In the genomic region with DNA sequence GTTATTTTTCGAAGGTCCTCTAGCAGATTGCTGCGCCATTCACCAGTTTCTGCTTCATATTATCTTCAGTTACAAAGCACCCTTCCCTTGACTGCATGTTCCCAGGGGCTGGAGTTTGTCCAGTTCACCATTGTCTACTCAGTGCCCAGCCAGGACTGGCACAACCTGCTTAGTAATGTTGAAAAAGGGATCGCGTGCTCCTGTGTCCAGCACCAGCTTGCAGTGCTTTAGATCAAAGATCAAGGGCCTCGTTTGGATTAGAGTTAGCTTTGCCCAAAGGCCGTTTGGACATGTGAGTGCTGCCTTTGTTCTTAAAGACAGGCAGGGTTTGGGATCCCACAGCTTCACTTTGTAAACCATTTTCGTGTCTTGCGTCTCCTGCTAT, we compare ENCODE assay signal across 11 cellular contexts.
DNase-seq lines count a peak whose midpoint lies in the region; ATAC-seq, FAIRE-seq and TF ChIP-seq lines count a peak whose summit lies in the region.
"Had no signal": no experiment of that assay in that cellular context is flagged by ENCODE, and none has a peak within 500 bp of the region (broad histone marks: within the 10 kb centered on the region; RNA-seq: fewer than 3 reads in every experiment).

No MANE protein-coding gene starts in this region.

- peak overlapping the region; percentile 86 for H3K27ac ChIP-seq in 22Rv1
- H3K27ac ChIP-seq: brain microvascular endothelial cell had no signal

- TF ChIP-seq CTCF in 22Rv1 (IDR thresholded peaks at IDR 0.05) (no peak), astrocyte of the spinal cord (IDR thresholded peaks at IDR 0.05; ENCODE audit: low read depth, low read length) (no peak)

- H3K4me3 ChIP-seq in astrocyte of the spinal cord (ENCODE audit: low read depth, low read length) (peak overlapping the region; percentile 65), mucosa of stomach (ENCODE audit: low read length) (peak overlapping the region; percentile 60)

- in situ Hi-C loops in astrocyte of the spinal cord (cut with HindIII; ENCODE audit: low sequenced_read_pairs): no loop called here

- no peaks in the 10 kb centered on the region for H3K36me3 ChIP-seq in mucosa of stomach (ENCODE audit: control insufficient read depth, insufficient read depth, low read length)
- H3K36me3 ChIP-seq: brain microvascular endothelial cell had no signal

- H3K9me3 ChIP-seq in mucosa of stomach (ENCODE audit: control insufficient read depth, low read length): no peaks in the 10 kb centered on the region

- peaks cover 5% of the 10 kb centered on the region for H3K27me3 ChIP-seq in mucosa of stomach (ENCODE audit: control insufficient read depth, insufficient read depth, low read length)
- H3K27me3 ChIP-seq: brain microvascular endothelial cell had no signal

- DNase-seq in GM19239 (ENCODE audit: insufficient read length, low spot score): no peak
- DNase-seq in astrocyte of the spinal cord (ENCODE audit: low read depth, low spot score): no peak
- DNase-seq in stimulated activated naive CD4-positive, alpha-beta T cell (lab: John Stamatoyannopoulos, UW): no peak
- no peak for DNase-seq in SKM-1 treated with dmso at 0.1 percent for 144 hours (lab: John Stamatoyannopoulos, UW; ENCODE audit: unreplicated experiment)
- DNase-seq in HCEC 1CT: no peak
- DNase-seq: brain microvascular endothelial cell, GDM1, occipital lobe had no signal

- FAIRE-seq in GM19239 (lab: Jason Lieb, UNC): peak; percentile 80

- H3K9ac ChIP-seq in mucosa of stomach (ENCODE audit: low read length): peak overlapping the region; percentile 76

- ATAC-seq in GM19035 (IDR thresholded peaks at IDR 0.05; ENCODE audit: unreplicated experiment): no peak

- peaks cover 18% of the 10 kb centered on the region for H3K4me1 ChIP-seq in mucosa of stomach (ENCODE audit: control insufficient read depth, insufficient read depth, low read length)
